ENCODE assay signal across 20 cellular contexts in the genomic region with DNA sequence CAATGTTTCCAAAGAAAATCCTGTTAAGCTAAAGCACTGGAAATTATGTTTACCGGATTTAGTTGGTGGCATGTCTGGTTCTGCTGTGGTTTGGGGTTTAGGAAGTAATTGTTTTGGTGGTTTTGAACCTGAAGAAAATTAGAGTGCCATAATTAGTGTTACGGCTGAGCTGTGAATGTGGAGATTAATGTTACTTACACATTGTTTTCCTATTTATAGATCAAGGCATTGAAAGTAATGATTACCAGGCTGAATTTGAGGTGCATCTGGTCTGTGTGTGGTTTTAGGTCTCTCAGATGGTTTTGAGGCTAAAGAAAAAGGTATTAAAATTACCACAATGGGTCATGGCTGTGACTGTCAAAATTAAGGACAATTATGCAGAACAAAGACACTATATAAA.
"Had no signal": no experiment of that assay in that cellular context is flagged by ENCODE, and none has a peak within 500 bp of the region (broad histone marks: within the 10 kb centered on the region; RNA-seq: fewer than 3 reads in every experiment).

No MANE protein-coding gene starts in this region.

- H3K36me3 ChIP-seq: colonic mucosa, neutrophil, right atrium auricular region had no signal

- H3K9me3 ChIP-seq: colonic mucosa, mucosa of descending colon, neutrophil, right atrium auricular region, sigmoid colon, testis, tibial nerve had no signal

- DNase-seq: colonic mucosa; effector CD4-positive, alpha-beta T cell; endodermal cell; erythroblast; foreskin keratinocyte; hippocampal formation; kidney glomerular epithelial cell; mucosa of descending colon; naive thymus-derived CD8-positive, alpha-beta T cell; posterior cingulate gyrus; sigmoid colon; stimulated activated CD4-positive, alpha-beta T cell treated with anti-CD3 and anti-CD28 coated beads, Interleukin-2, amount 100 ng/mL, for 24 hours; stimulated activated CD4-positive, alpha-beta T cell treated with anti-CD3 and anti-CD28 coated beads, Interleukin-4, amount 100 ng/mL, for 4 hours; stimulated activated naive B cell treated with anti-CD40 and anti-IgM and Interleukin-4, amounts not matched to agents 10 μg/mL and 1 μg/mL and 100 μg/mL, for 72 hours; stimulated activated naive CD8-positive, alpha-beta T cell treated with anti-CD3 and anti-CD28 coated beads, Interleukin-15, amount 100 ng/mL, for 72 hours; testis had no signal

- ATAC-seq: foreskin keratinocyte; mucosa of descending colon; naive thymus-derived CD8-positive, alpha-beta T cell; stimulated activated naive B cell treated with anti-CD40 and anti-IgM and Interleukin-4, amounts not matched to agents 10 μg/mL and 1 μg/mL and 100 μg/mL, for 72 hours; stimulated activated naive CD8-positive, alpha-beta T cell treated with anti-CD3 and anti-CD28 coated beads, Interleukin-15, amount 100 ng/mL, for 72 hours had no signal

- H3K4me3 ChIP-seq: colonic mucosa, mucosa of descending colon, right atrium auricular region, sigmoid colon, skin epidermis, testis, tibial nerve had no signal

- H3K27ac ChIP-seq: colonic mucosa, foreskin keratinocyte, neutrophil, right atrium auricular region, sigmoid colon, skin epidermis, testis, tibial nerve had no signal

- H3K27me3 ChIP-seq: colonic mucosa, foreskin keratinocyte, right atrium auricular region, sigmoid colon, testis, tibial nerve had no signal

- H3K4me1 ChIP-seq: colonic mucosa, right atrium auricular region, sigmoid colon, testis had no signal
